15 cellular contexts compared by ENCODE assay signal in the genomic region with DNA sequence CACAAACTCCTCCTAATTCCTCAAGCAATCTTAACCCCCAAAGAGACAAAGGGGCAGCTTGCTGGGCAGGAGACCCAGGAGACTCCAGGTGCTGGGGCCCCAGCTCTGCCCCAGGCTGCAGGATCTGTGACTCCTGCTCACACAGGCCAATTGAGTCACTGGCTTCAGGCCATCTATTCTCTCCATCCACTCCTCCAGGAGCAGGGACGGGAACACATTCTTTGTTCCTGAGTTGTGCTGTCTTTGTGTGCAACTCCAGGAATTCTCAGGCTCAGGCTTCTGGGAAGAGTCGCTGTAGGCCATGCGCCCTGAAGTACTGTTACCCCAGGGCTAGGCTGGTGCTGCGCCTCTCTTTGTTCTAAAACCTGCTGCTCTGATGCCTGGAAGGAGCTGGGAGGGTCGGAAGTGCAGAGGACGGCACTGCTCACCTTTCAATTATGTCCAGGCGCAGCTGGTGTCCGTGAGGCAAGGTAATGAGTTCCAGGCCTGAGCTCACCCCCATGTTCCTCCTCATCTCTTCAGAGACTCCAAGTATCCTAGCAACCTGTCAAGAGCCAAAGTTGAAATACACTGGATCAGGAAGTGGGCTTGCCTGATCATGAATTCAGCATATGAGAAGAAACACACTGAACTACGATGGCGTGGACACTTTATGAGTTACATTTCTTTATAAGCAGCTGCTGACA.
A peak's percentile ranks its signal among the peaks of the same experiment; 100 is the strongest.
DNase-seq lines count a peak whose midpoint lies in the region; ATAC-seq and TF ChIP-seq lines count a peak whose summit lies in the region.
"Had no signal": no experiment of that assay in that cellular context is flagged by ENCODE, and none has a peak within 500 bp of the region (broad histone marks: within the 10 kb centered on the region; RNA-seq: fewer than 3 reads in every experiment).

No MANE protein-coding gene starts in this region.

- H3K9me3 ChIP-seq in adipocyte (ENCODE audit: control insufficient read depth, low read length) (no peaks in the 10 kb centered on the region), mesenchymal stem cell (ENCODE audit: control insufficient read depth, low read length) (no peaks in the 10 kb centered on the region)
- H3K9me3 ChIP-seq: HAP-1 had no signal

- H3K14ac ChIP-seq in mesenchymal stem cell (ENCODE audit: low read length in 2 of 2) = no peak overlapping the region

- no peaks in the 10 kb centered on the region for H3K4me1 Mint-ChIP-seq in CD14-positive monocyte
- H3K4me1 Mint-ChIP-seq: activated CD4-positive, alpha-beta T cell treated with anti-CD3 and anti-CD28 coated beads, Interleukin-2, amount 10 ng/mL, durations not matched to agents 24 days and 14 days; naive thymus-derived CD8-positive, alpha-beta T cell; T-cell had no signal

- intact Hi-C loops in CD14-positive monocyte (cut with micrococcal nuclease) = no loop called here

- H3K27me3 ChIP-seq in adipocyte (replicated peaks; ENCODE audit: control insufficient read depth, insufficient read depth, low read length) (no peaks in the 10 kb centered on the region), mesenchymal stem cell (ENCODE audit: control insufficient read depth in 1 of 2, insufficient read depth in 1 of 2, low read length in 2 of 2) (no peaks in the 10 kb centered on the region)

- H3K9ac ChIP-seq in adipocyte (ENCODE audit: low read length) (peak overlapping the region; percentile 30), mesenchymal stem cell (ENCODE audit: low read length) (peak overlapping the region; percentile 68)
- H3K9ac ChIP-seq: KMS-11 had no signal

- H3K27ac Mint-ChIP-seq in CD14-positive monocyte = peak overlapping the region in 1 of 7 donors; percentile 3
- H3K27ac Mint-ChIP-seq: activated CD4-positive, alpha-beta T cell treated with anti-CD3 and anti-CD28 coated beads, Interleukin-2, amount 10 ng/mL, durations not matched to agents 24 days and 14 days; T-cell had no signal

- H2BK15ac ChIP-seq in mesenchymal stem cell (ENCODE audit: low read depth, poor library complexity, severe bottlenecking) = no peak overlapping the region

- peak; percentile 78 for DNase-seq in DMS153 (lab: John Stamatoyannopoulos, UW)
- DNase-seq in NCI-H128 (lab: John Stamatoyannopoulos, UW; ENCODE audit: unreplicated experiment) = peak; percentile 61
- no peak for DNase-seq in adipocyte (ENCODE audit: low read depth)
- no peak for DNase-seq in mesenchymal stem cell
- DNase-seq in Kasumi-1 (lab: John Stamatoyannopoulos, UW) = no peak
- no peak for DNase-seq in CD14-positive monocyte (ENCODE audit: low spot score)
- DNase-seq: activated CD4-positive, alpha-beta T cell treated with anti-CD3 and anti-CD28 coated beads, Interleukin-2, amount 10 ng/mL, durations not matched to agents 24 days and 14 days; kidney; naive thymus-derived CD8-positive, alpha-beta T cell; T-cell had no signal

- H3K23ac ChIP-seq in mesenchymal stem cell (ENCODE audit: low read length in 2 of 2) = no peak overlapping the region

- H3K4me1 ChIP-seq in adipocyte (ENCODE audit: control insufficient read depth, insufficient read depth, low read length) (peaks cover 24% of the 10 kb centered on the region), mesenchymal stem cell (ENCODE audit: control insufficient read depth, insufficient read depth, low read depth, low read length) (peaks cover 32% of the 10 kb centered on the region)
- H3K4me1 ChIP-seq: HAP-1 had no signal

- H3K27me3 Mint-ChIP-seq in CD14-positive monocyte (ENCODE audit: low read depth in 3 of 3) = peaks cover 0 to 3% (median 0%) of the 10 kb centered on the region in 3 donors
- H3K27me3 Mint-ChIP-seq: activated CD4-positive, alpha-beta T cell treated with anti-CD3 and anti-CD28 coated beads, Interleukin-2, amount 10 ng/mL, durations not matched to agents 24 days and 14 days; naive thymus-derived CD8-positive, alpha-beta T cell; T-cell had no signal

- no peak overlapping the region for H3K4me3 ChIP-seq in adipocyte (ENCODE audit: low read length)
- H3K4me3 ChIP-seq in mesenchymal stem cell (ENCODE audit: insufficient read depth in 1 of 2, low read depth in 1 of 2, low read length in 2 of 2) = no peak overlapping the region
- H3K4me3 ChIP-seq: HAP-1 had no signal

- H3K36me3 ChIP-seq in adipocyte (ENCODE audit: control insufficient read depth, insufficient read depth, low read length, severe bottlenecking) (peaks cover 85% of the 10 kb centered on the region), mesenchymal stem cell (ENCODE audit: control insufficient read depth in 1 of 2, insufficient read depth in 2 of 2, low read depth in 1 of 2, low read length in 2 of 2) (peaks cover 60 to 93% of the 10 kb centered on the region in 2 experiments)
- H3K36me3 ChIP-seq: HAP-1 had no signal

- H2BK120ac ChIP-seq in mesenchymal stem cell (ENCODE audit: low read depth, low read length) = no peak overlapping the region

- H4K91ac ChIP-seq in mesenchymal stem cell (ENCODE audit: low read length) = no peak overlapping the region

- peak overlapping the region; percentile 20 for H3K27ac ChIP-seq in mesenchymal stem cell (ENCODE audit: low read length, poor library complexity, severe bottlenecking)
- H3K27ac ChIP-seq: C4-2B, KMS-11 had no signal

- no peak overlapping the region for H2BK5ac ChIP-seq in mesenchymal stem cell (ENCODE audit: low read depth, low read length, poor library complexity, severe bottlenecking)

- H2AFZ ChIP-seq in mesenchymal stem cell (ENCODE audit: low read depth, low read length) = no peak overlapping the region

- TF ChIP-seq CTCF in CD14-positive monocyte (IDR thresholded peaks at IDR 0.05) = no peak

- no peak overlapping the region for H2AK5ac ChIP-seq in mesenchymal stem cell (ENCODE audit: low read length, severe bottlenecking)

- no peak overlapping the region for H3K4me2 ChIP-seq in mesenchymal stem cell (ENCODE audit: low read length, poor library complexity, severe bottlenecking)
- H3K4me2 ChIP-seq: KMS-11 had no signal

- H2BK12ac ChIP-seq in mesenchymal stem cell (ENCODE audit: low read length in 2 of 2) = no peak overlapping the region

- H3K79me1 ChIP-seq in mesenchymal stem cell (replicated peaks; ENCODE audit: low read length, poor library complexity, severe bottlenecking) = peaks cover 39% of the 10 kb centered on the region

- H3K36me3 Mint-ChIP-seq in CD14-positive monocyte = no peaks in the 10 kb centered on the region
- H3K36me3 Mint-ChIP-seq: naive thymus-derived CD8-positive, alpha-beta T cell; T-cell had no signal

- H3K9me3 Mint-ChIP-seq in CD14-positive monocyte = peaks cover 0 to 2% (median 0%) of the 10 kb centered on the region in 7 donors
- H3K9me3 Mint-ChIP-seq: activated CD4-positive, alpha-beta T cell treated with anti-CD3 and anti-CD28 coated beads, Interleukin-2, amount 10 ng/mL, durations not matched to agents 24 days and 14 days; naive thymus-derived CD8-positive, alpha-beta T cell; T-cell had no signal

- H4K8ac ChIP-seq in mesenchymal stem cell (ENCODE audit: low read length) = no peak overlapping the region

- no peak for ATAC-seq in GM18498 (IDR thresholded peaks at IDR 0.05; ENCODE audit: unreplicated experiment)
- ATAC-seq in HG03175 (IDR thresholded peaks at IDR 0.05; ENCODE audit: unreplicated experiment) = no peak
- ATAC-seq: naive thymus-derived CD8-positive, alpha-beta T cell; T-cell had no signal

- 93% methylated on average over 10 of the region's 10 CpGs for WGBS in mesenchymal stem cell

- H3K4ac ChIP-seq in mesenchymal stem cell (ENCODE audit: low read depth in 1 of 2, low read length in 2 of 2) = no peak overlapping the region

- H3K4me3 Mint-ChIP-seq in CD14-positive monocyte = no peak overlapping the region
- H3K4me3 Mint-ChIP-seq: activated CD4-positive, alpha-beta T cell treated with anti-CD3 and anti-CD28 coated beads, Interleukin-2, amount 10 ng/mL, durations not matched to agents 24 days and 14 days; naive thymus-derived CD8-positive, alpha-beta T cell; T-cell had no signal

- no peak overlapping the region for H3K18ac ChIP-seq in mesenchymal stem cell (ENCODE audit: low read depth in 1 of 2, low read length in 2 of 2)

Comparison
In these comparisons a context has a peak if more than half of its experiments do, and no peak if none do; other contexts are left out.
1. DNase-seq: peak in DMS153 (single experiment) and NCI-H128 (single experiment); none in adipocyte (single experiment), mesenchymal stem cell (single experiment), Kasumi-1 (0 of 2) and CD14-positive monocyte (single experiment).